In the genomic region with DNA sequence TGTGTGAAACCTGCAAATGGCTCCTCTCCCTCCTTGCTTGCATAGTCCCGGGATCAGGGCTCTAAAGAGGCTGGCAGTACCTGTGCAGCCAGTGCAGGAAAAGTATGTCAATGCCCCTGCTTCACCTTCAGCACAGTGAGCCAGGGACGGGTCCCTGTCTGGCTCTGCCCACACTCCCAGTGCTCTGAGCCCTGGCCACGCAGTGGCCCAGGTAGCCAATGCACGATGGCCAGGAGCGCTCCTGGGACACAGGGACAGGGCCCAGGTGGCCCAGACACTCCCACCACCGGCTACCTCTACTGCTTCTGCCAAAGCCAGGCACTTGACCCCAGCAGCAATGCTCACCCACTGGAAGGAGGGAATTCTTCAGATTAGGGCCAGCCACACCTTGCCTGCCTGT, we compare ENCODE assay signal across 24 cellular contexts.
"Had no signal": no experiment of that assay in that cellular context is flagged by ENCODE, and none has a peak within 500 bp of the region (broad histone marks: within the 10 kb centered on the region; RNA-seq: fewer than 3 reads in every experiment).

No MANE protein-coding gene starts in this region.

- H3K27ac ChIP-seq: neural progenitor cell, ovary, parathyroid adenoma, psoas muscle, right lobe of liver, sigmoid colon, stomach, thoracic aorta, thyroid gland, tibial nerve, upper lobe of left lung, vagina had no signal

- H3K27me3 ChIP-seq: neural progenitor cell, ovary, right lobe of liver, sigmoid colon, stomach, thyroid gland, tibial nerve, upper lobe of left lung, vagina had no signal

- H3K36me3 ChIP-seq: neural progenitor cell, ovary, right lobe of liver, sigmoid colon, stomach, thoracic aorta, thyroid gland, tibial nerve, upper lobe of left lung, vagina had no signal

- H3K4me3 ChIP-seq: neural progenitor cell, ovary, psoas muscle, right lobe of liver, sigmoid colon, stomach, thoracic aorta, thyroid gland, tibial nerve, upper lobe of left lung, vagina had no signal

- H3K4me1 ChIP-seq: neural progenitor cell, parathyroid adenoma, psoas muscle, right lobe of liver, sigmoid colon, stomach, thyroid gland, tibial nerve, upper lobe of left lung, vagina had no signal

- DNase-seq: naive thymus-derived CD4-positive, alpha-beta T cell; natural killer cell; ovary; sigmoid colon; small intestine; stimulated activated CD4-positive, alpha-beta T cell treated with anti-CD3 and anti-CD28 coated beads, Interleukin-15, amount 100 ng/mL, for 24 hours; stimulated activated CD4-positive, alpha-beta T cell treated with anti-CD3 and anti-CD28 coated beads, Interleukin-2, amount 100 ng/mL, for 24 hours; stimulated activated CD4-positive, alpha-beta T cell treated with anti-CD3 and anti-CD28 coated beads, Interleukin-2, amount 100 ng/mL, for 48 hours; stimulated activated CD4-positive, alpha-beta T cell treated with anti-CD3 and anti-CD28 coated beads, Interleukin-4, amount 100 ng/mL, for 24 hours; stimulated activated naive B cell treated with anti-CD40 and anti-IgM and Interleukin-4, amounts not matched to agents 10 μg/mL and 1 μg/mL and 100 μg/mL, for 72 hours; stimulated activated naive CD4-positive, alpha-beta T cell treated with Interleukin-2 at 50 U/mL for 16 hours; stomach; thyroid gland; trophoblast cell had no signal

- ATAC-seq: naive thymus-derived CD4-positive, alpha-beta T cell; natural killer cell; psoas muscle; right cardiac atrium; right lobe of liver; stimulated activated effector memory CD8-positive, alpha-beta T cell treated with anti-CD3 and anti-CD28 coated beads, Interleukin-12 subunit alpha, Interleukin-12 subunit beta, amount 100 ng/mL, for 72 hours; stimulated activated naive B cell treated with anti-CD40 and anti-IgM and Interleukin-4, amounts not matched to agents 10 μg/mL and 1 μg/mL and 100 μg/mL, for 72 hours had no signal

- H3K9me3 ChIP-seq: ovary, psoas muscle, right lobe of liver, sigmoid colon, stomach, thoracic aorta, thyroid gland, tibial nerve, upper lobe of left lung, vagina had no signal
